ENCODE assay signal across 8 cellular contexts in the genomic region with DNA sequence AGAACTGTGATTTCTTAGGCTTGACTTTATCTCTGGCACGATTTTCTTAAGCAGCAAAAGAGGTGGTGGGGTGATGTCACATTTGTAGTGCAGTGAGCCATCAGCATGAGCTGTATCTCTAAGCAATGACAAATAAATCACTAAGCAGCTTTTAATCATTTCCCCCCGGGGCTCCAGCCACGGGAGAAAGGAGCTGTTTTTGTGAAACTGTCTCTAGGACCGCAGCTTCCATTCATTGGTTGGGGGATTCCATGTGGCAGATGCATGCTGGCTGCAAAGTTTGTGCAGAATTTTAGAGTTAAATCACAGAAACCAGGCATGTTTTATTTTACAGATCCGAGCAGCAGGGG. TPM values are rescaled to one million over a fixed set of nuclear protein-coding genes. Genes with fewer than 3 reads are reported as not detected.
DNase-seq lines count a peak whose midpoint lies in the region; ATAC-seq lines count a peak whose summit lies in the region.

No MANE protein-coding gene starts in this region.

- peak overlapping the region; percentile 94 for H3K4me3 ChIP-seq in right cardiac atrium (ENCODE audit: low read length)

- H3K27me3 ChIP-seq in right cardiac atrium (ENCODE audit: control insufficient read depth, insufficient read depth) = no peaks in the 10 kb centered on the region

- ATAC-seq in GM18519 (IDR thresholded peaks at IDR 0.05; ENCODE audit: low FRiP score, unreplicated experiment) (peak; percentile 31), HG03139 (IDR thresholded peaks at IDR 0.05; ENCODE audit: unreplicated experiment) (peak; percentile 32), right cardiac atrium (peak; percentile 2 to 28), HG02763 (IDR thresholded peaks at IDR 0.05; ENCODE audit: unreplicated experiment) (no peak)

- intact Hi-C loops in right cardiac atrium (cut with DNase I) = loop anchor here in 2 of 4 donors (2.0 to 10.0 kb wide), 3 partner anchors 31 to 305 kb away; no protein-coding TSS in a partner anchor

- DNase-seq in A172 (ENCODE audit: low spot score) (peak; percentile 48), right cardiac atrium (no peak), D341Med (ENCODE audit: low spot score) (no peak)
- DNase-seq in activated T-cell treated with anti-CD3 and anti-CD28 coated beads, Interleukin-2, amount 50 U/mL, for 48 hours = peak; percentile 59 to 62
- DNase-seq in stimulated activated CD4-positive, alpha-beta T cell treated with anti-CD3 and anti-CD28 coated beads, Interleukin-15, amount 100 ng/mL, for 48 hours (ENCODE audit: low read depth in 2 of 2) = peak; percentile 26 to 48

- WGBS in right cardiac atrium = under 1% methylated on average over 5 of the region's 5 CpGs

- no peaks in the 10 kb centered on the region for H3K9me3 ChIP-seq in right cardiac atrium (ENCODE audit: control insufficient read depth, low read length)

- H3K27ac ChIP-seq in right cardiac atrium (ENCODE audit: low read length) = peak overlapping the region; percentile 90

- peaks cover 19% of the 10 kb centered on the region for H3K4me1 ChIP-seq in right cardiac atrium (ENCODE audit: control insufficient read depth, insufficient read depth, low read length)

RNA-seq across cellular contexts. Expression of a gene that starts 0.5 kb away (rescaled TPM):
- total RNA-seq in A172 (2014; rRNA removed; shearing (Covaris generic)) = 3.8 and 4.7 TPM in 2 replicates
- 10 to 100 TPM; 27.1 to 43.6 (median 31.5) TPM for total RNA-seq in right cardiac atrium
- 14.6 TPM for polyA plus RNA-seq in right cardiac atrium

Comparison
In these comparisons a context has a peak if more than half of its experiments do, and no peak if none do; other contexts are left out.
1. DNase-seq: peak in A172 (single experiment), activated T-cell treated with anti-CD3 and anti-CD28 coated beads, Interleukin-2, amount 50 U/mL, for 48 hours (2 of 2) and stimulated activated CD4-positive, alpha-beta T cell treated with anti-CD3 and anti-CD28 coated beads, Interleukin-15, amount 100 ng/mL, for 48 hours (2 of 2); none in right cardiac atrium (0 of 3) and D341Med (single experiment).